Comparison of ENCODE assay signal across 1 cellular context in the genomic region with DNA sequence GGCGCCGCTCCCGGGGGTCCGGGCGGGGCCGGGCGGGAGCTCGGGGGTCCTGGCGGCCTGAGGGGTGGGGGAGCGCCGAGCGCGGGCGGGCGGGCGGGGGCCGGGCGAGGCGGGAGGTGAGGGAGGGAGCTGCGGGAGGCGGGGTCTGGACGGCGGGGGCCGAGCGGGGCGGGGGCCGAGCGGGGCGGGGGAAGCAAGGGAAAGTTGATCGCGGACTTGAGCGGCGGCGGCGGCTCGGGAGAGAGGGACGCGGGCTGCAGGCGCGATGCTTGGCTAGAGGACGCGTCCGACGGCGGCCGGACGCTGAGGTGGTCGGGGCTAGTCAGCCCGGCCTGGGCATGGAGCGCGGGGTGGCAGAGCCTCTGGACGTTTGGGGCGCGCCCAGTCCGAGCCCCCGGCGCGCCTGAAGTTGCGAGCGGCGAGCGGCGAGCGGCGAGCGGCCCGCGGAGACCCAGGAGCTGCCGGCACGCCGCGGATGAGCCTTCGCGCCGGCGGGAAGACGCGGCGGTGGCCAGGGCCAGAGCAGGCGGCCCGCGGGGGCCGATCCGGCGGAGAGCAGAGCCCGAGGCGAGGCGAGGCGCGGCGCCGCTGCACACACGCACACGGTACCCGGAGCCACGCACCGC.
TF ChIP-seq lines count a peak whose summit lies in the region.

A gene (plus strand): TSS at position 207 of the 626 bp plus-strand sequence. CDS start 42,912 bp downstream, outside the sequence.

TF ChIP-seq in IMR-90, 13 proteins besides CTCF, POLR2A, EP300 and RAD21 (continued from another document):
- TF ChIP-seq FOS (IDR thresholded peaks at IDR 0.05; ENCODE audit: low read depth, low read length) (no peak), CEBPB (IDR thresholded peaks at IDR 0.05; ENCODE audit: low read depth, low read length) (no peak), MAZ (IDR thresholded peaks at IDR 0.05; ENCODE audit: borderline replicate concordance, low read depth, low read length) (no peak), SMC3 (IDR thresholded peaks at IDR 0.05; ENCODE audit: low read depth, low read length) (no peak), MAFK (IDR thresholded peaks at IDR 0.05; ENCODE audit: low read depth, low read length) (no peak), RCOR1 (IDR thresholded peaks at IDR 0.05; ENCODE audit: insufficient replicate concordance, low read length) (no peak), NFE2L2 (IDR thresholded peaks at IDR 0.05; ENCODE audit: low read depth, low read length) (no peak), MXI1 (IDR thresholded peaks at IDR 0.05; ENCODE audit: borderline replicate concordance, low read depth, low read length) (no peak)
- TF ChIP-seq, protein P1, sequence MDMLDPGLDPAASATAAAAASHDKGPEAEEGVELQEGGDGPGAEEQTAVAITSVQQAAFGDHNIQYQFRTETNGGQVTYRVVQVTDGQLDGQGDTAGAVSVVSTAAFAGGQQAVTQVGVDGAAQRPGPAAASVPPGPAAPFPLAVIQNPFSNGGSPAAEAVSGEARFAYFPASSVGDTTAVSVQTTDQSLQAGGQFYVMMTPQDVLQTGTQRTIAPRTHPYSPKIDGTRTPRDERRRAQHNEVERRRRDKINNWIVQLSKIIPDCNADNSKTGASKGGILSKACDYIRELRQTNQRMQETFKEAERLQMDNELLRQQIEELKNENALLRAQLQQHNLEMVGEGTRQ (IDR thresholded peaks at IDR 0.05; ENCODE audit: low read depth, low read length), result no peak
- TF ChIP-seq, protein P2, sequence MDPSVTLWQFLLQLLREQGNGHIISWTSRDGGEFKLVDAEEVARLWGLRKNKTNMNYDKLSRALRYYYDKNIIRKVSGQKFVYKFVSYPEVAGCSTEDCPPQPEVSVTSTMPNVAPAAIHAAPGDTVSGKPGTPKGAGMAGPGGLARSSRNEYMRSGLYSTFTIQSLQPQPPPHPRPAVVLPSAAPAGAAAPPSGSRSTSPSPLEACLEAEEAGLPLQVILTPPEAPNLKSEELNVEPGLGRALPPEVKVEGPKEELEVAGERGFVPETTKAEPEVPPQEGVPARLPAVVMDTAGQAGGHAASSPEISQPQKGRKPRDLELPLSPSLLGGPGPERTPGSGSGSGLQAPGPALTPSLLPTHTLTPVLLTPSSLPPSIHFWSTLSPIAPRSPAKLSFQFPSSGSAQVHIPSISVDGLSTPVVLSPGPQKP (IDR thresholded peaks at IDR 0.05; ENCODE audit: borderline replicate concordance, low read depth, low read length), result no peak
TF ChIP-seq in IMR-90: peak in this region for 0.
